ENCODE assay signal across 20 cellular contexts in genomic region chr5:126651013-126651577, GRCh38.
"Had no signal": no experiment of that assay in that cellular context is flagged by ENCODE, and none has a peak within 500 bp of the region (broad histone marks: within the 10 kb centered on the region; RNA-seq: fewer than 3 reads in every experiment).

No MANE protein-coding gene starts in this region.

- H3K4me2 ChIP-seq: hepatocyte had no signal

- DNase-seq: activated CD4-positive, alpha-beta memory T cell treated with anti-CD3 and anti-CD28 coated beads for 36 hours; activated CD4-positive, alpha-beta T cell treated with anti-CD3 and anti-CD28 coated beads for 36 hours; activated CD8-positive, alpha-beta memory T cell treated with anti-CD3 and anti-CD28 coated beads, Interleukin-2, amount 10 ng/mL, durations not matched to agents 7 days and 5 days; activated effector memory CD4-positive, alpha-beta T cell treated with Interleukin-2 at 50 U/mL for 16 hours; activated T-cell treated with anti-CD3 and anti-CD28 coated beads, Interleukin-2, amount 50 U/mL, for 4 hours; adrenal gland; left ventricle myocardium inferior; mesendoderm; nucleus accumbens; right cardiac atrium; small intestine; stimulated activated CD4-positive, alpha-beta T cell treated with anti-CD3 and anti-CD28 coated beads, Interleukin-4, amount 100 ng/mL, for 24 hours; stimulated activated naive CD4-positive, alpha-beta T cell; T-helper 2 cell; trophoblast cell had no signal

- H3K36me3 ChIP-seq: adrenal gland, left ventricle myocardium inferior had no signal

- H3K4me1 ChIP-seq: left ventricle myocardium inferior had no signal

- ATAC-seq: activated CD4-positive, alpha-beta T cell treated with anti-CD3 and anti-CD28 coated beads for 36 hours; activated CD8-positive, alpha-beta memory T cell treated with anti-CD3 and anti-CD28 coated beads, Interleukin-2, amount 10 ng/mL, durations not matched to agents 7 days and 5 days; activated T-cell treated with anti-CD3 and anti-CD28 coated beads, Interleukin-2, amount 50 U/mL, for 4 hours; esophagus mucosa; natural killer cell treated with Interleukin-12 subunit alpha and Interleukin-12 subunit beta and Interleukin-15 and Interleukin-18, amount 100 ng/mL, for 72 hours; right cardiac atrium had no signal

- H3K27me3 ChIP-seq: adrenal gland, hepatocyte had no signal

- H3K27ac ChIP-seq: hepatocyte, left ventricle myocardium inferior had no signal

- FAIRE-seq: endometrium, keratinocyte, small intestine had no signal

- H2AFZ ChIP-seq: hepatocyte had no signal

- H3K9me3 ChIP-seq: left ventricle myocardium inferior had no signal

- H3K4me3 ChIP-seq: adrenal gland, hepatocyte, left ventricle myocardium inferior had no signal
